In genomic region chr17:38611872-38612376, GRCh38 we compare ENCODE assay signal across 22 cellular contexts. TPM values are rescaled to one million over a fixed set of nuclear protein-coding genes. Genes with fewer than 3 reads are reported as not detected.
"Had no signal": no experiment of that assay in that cellular context is flagged by ENCODE, and none has a peak within 500 bp of the region (broad histone marks: within the 10 kb centered on the region; RNA-seq: fewer than 3 reads in every experiment).

No MANE protein-coding gene starts in this region.

- H3K4me3 ChIP-seq: MG63, SJSA1, SK-N-MC had no signal

- H3K27ac ChIP-seq: HL-60, SJSA1, SK-N-MC had no signal

- H3K36me3 ChIP-seq: MG63, SJSA1 had no signal

- H3K4me1 ChIP-seq: SJSA1 had no signal

- DNase-seq: Karpas-422, KG1, MG63, NCI-H1092 treated with DMSO at 0.1 percent for 48 hours, NCI-H1436, NCI-H187, NCI-H2029, NCI-H2081 treated with DMSO at 0.1 percent for 48 hours, NCI-H2171, NCI-H226, NCI-H446, NCI-H510A, NCI-H524 treated with DMSO at 0.1 percent for 48 hours, NCI-H69, NCI-H774, Right ventricle myocardium superior, RPMI8226, SIG-M5, T-helper 1 cell had no signal

RNA-seq across cellular contexts. Expression of gene SRCIN1, which starts 6.2 kb away (rescaled TPM):
- total RNA-seq: SJSA1 had no signal
